Comparison of ENCODE assay signal across 8 cellular contexts in the genomic region with DNA sequence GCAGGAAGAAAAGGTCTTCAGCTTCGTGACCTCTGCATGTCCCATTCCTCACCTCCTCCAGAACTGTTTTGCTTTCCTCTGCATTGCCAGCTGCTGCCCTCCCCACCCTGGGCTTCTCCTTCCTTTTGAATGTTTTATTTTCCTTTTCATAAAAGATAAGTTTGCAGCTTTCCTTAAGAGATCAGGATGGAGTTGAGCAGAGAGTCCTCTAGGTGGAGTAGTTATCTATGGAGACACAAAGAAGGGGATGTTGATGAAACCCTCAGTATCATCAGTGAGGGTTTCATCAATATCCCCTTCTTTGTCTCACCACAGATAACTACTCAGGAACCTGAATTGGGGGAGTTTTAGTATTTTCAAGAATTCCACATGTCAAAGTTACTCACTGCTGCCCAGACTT. TPM values are rescaled to one million over a fixed set of nuclear protein-coding genes. Genes with fewer than 3 reads are reported as not detected.
DNase-seq lines count a peak whose midpoint lies in the region; ATAC-seq and TF ChIP-seq lines count a peak whose summit lies in the region.

No MANE protein-coding gene starts in this region.

- DNase-seq in PC-3 (peak; percentile 39), fibroblast of the conjunctiva (ENCODE audit: low read depth) (peak; percentile 10), pons (ENCODE audit: low spot score) (no peak), G401 (ENCODE audit: low spot score) (no peak)
- no peak for DNase-seq in activated effector memory CD4-positive, alpha-beta T cell treated with anti-CD3 and anti-CD28 coated beads, Interleukin-2, amount 50 U/mL, for 16 hours
- no peak for DNase-seq in central memory CD4-positive, alpha-beta T cell

- no peaks in the 10 kb centered on the region for H4K20me1 ChIP-seq in PC-3 (ENCODE audit: low read length)

- H3K9me3 ChIP-seq in PC-3 (ENCODE audit: low read length), result no peaks in the 10 kb centered on the region

- BruUV-seq in PC-3 (replicated peaks; lab: Mats Ljungman, UMichigan), result no TSS peak

- no peak overlapping the region for H3K4me2 ChIP-seq in PC-3 (ENCODE audit: low read length)

- POLR2A ChIA-PET in PC-3 (lab: Charles Lee; ENCODE audit: unreplicated experiment), result no interaction called here

- no peaks in the 10 kb centered on the region for H3K9me2 ChIP-seq in PC-3 (replicated peaks; ENCODE audit: low read length)

- no peak overlapping the region for H2AFZ ChIP-seq in PC-3 (ENCODE audit: low read length)

- H3K4me1 ChIP-seq in PC-3 (ENCODE audit: insufficient read depth, low read length), result no peaks in the 10 kb centered on the region

- in situ Hi-C loops in G401 (cut with HindIII; ENCODE audit: low sequenced_read_pairs), result no loop called here

- H3K4me3 ChIP-seq in PC-3 (ENCODE audit: low read length), result no peak overlapping the region

- intact Hi-C loops in PC-3 (cut with micrococcal nuclease), result loop anchor here (1.0 kb wide), 2 partner anchors 51 to 183 kb away; no protein-coding TSS in a partner anchor

- H3K27ac ChIP-seq in 22Rv1 (no peak overlapping the region), PC-3 (ENCODE audit: low read length) (no peak overlapping the region)

- 0 out of 2 replicates have a peak, but pooled peaks cover 3% of the 10 kb centered on the region for H3K27me3 ChIP-seq in PC-3 (ENCODE audit: low read length)

- peak; percentile 73 for ATAC-seq in PC-3

- no peaks in the 10 kb centered on the region for H3K36me3 ChIP-seq in PC-3 (ENCODE audit: low read depth, low read length)

- CTCF ChIA-PET in PC-3 (lab: Charles Lee), result interaction anchor here (0.5 to 0.6 kb wide), 2 partner anchors 60 to 183 kb away, joined by 3 read pairs; no protein-coding TSS in a partner anchor

- TF ChIP-seq CTCF in 22Rv1 (IDR thresholded peaks at IDR 0.05) (peak; percentile 47), GM12872 (IDR thresholded peaks at IDR 0.05; ENCODE audit: insufficient read depth, low read depth, low read length) (peak; percentile 40; the same call in 2 of the 3 replicates), PC-3 (conservative IDR thresholded peaks at IDR 0.05; ENCODE audit: low read depth, low read length) (peak; percentile 59)

- no peak overlapping the region for H3K9ac ChIP-seq in PC-3 (ENCODE audit: low read length)

- no peaks in the 10 kb centered on the region for H3K79me2 ChIP-seq in PC-3 (ENCODE audit: low read length)

- no peaks in the 10 kb centered on the region for H3F3A ChIP-seq in PC-3 (ENCODE audit: low read length, unreplicated experiment)

RNA-seq across cellular contexts. Expression of gene SLC25A36, which starts 19.0 kb away (rescaled TPM):
- 41.7 and 57.3 TPM in 2 replicates for total RNA-seq in PC-3 (2014; rRNA removed)
- total RNA-seq in G401 (2014; rRNA removed; shearing (Covaris generic)), result 37.2 and 86.8 TPM in 2 replicates

Comparison
In these comparisons a context has a peak if more than half of its experiments do, and no peak if none do; other contexts are left out.
1. DNase-seq: peak in PC-3 (single experiment) and fibroblast of the conjunctiva (single experiment); none in activated effector memory CD4-positive, alpha-beta T cell treated with anti-CD3 and anti-CD28 coated beads, Interleukin-2, amount 50 U/mL, for 16 hours (single experiment), pons (single experiment), central memory CD4-positive, alpha-beta T cell (single experiment) and G401 (single experiment).
2. Peak in every context shown above with its lines, with median percentiles within 50 percentile points of each other: CTCF ChIP-seq.